In the genomic region with DNA sequence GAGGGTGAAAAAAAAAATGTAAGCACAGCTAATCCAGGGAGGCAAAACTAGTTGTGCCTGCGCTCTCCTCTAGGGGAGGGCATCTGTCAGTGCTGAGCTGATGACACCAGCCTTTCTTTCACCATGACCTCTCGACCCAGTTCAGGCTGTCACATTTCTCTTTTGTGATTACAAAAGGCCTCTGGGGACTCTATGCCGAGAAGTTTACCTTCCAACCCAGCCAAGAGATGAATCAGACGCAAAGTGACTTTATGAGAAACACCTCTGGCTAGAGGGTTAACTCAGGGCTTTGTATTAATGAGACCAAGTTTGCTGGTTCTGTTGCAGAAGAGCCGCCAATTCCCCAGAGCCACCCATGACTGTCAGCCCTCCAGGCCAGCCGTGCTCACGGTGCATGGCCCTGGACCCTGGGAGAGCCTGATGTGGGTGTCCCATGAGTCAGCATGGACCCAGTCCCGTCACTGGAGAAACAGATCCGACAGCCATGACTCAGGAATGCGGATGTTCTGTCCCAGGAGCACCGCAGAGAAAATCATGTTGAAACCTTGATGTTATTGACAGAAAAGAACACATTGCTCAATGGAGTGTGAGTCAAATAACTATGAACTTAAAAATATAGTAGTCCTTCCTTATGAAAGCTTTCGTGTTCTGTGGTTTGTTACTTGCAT, we compare ENCODE assay signal across 8 cellular contexts.
DNase-seq lines count a peak whose midpoint lies in the region; ATAC-seq and TF ChIP-seq lines count a peak whose summit lies in the region.

No MANE protein-coding gene starts in this region.

- no peaks in the 10 kb centered on the region for H3K79me2 ChIP-seq in hepatocyte

- H3K27me3 Mint-ChIP-seq in Calu3 (ENCODE audit: unreplicated experiment) (no peaks in the 10 kb centered on the region), type B pancreatic cell (no peaks in the 10 kb centered on the region)

- CTCF ChIA-PET in Calu3 (lab: Charles Lee), result no interaction called here

- TF ChIP-seq CTCF in Calu3 (IDR thresholded peaks at IDR 0.05; ENCODE audit: unreplicated experiment) (no peak), hepatocyte (IDR thresholded peaks at IDR 0.05; ENCODE audit: poor library complexity) (peak; percentile 19), type B pancreatic cell (conservative IDR thresholded peaks at IDR 0.05) (peak; percentile 74)

- H3K4me3 Mint-ChIP-seq in Calu3 (ENCODE audit: low read depth, unreplicated experiment) (no peak overlapping the region), type B pancreatic cell (peak overlapping the region; percentile 4)

- H3K4me3 ChIP-seq in hepatocyte, result no peak overlapping the region

- H3K9me3 ChIP-seq in hepatocyte (ENCODE audit: low read depth), result no peaks in the 10 kb centered on the region

- no peaks in the 10 kb centered on the region for H3K27me3 ChIP-seq in hepatocyte

- H3K4me2 ChIP-seq in hepatocyte, result peak overlapping the region; percentile 32

- H4K20me1 ChIP-seq in hepatocyte (ENCODE audit: insufficient read depth, poor library complexity, severe bottlenecking), result no peaks in the 10 kb centered on the region

- peaks cover 12% of the 10 kb centered on the region for H3K4me1 Mint-ChIP-seq in Calu3 (ENCODE audit: low read depth, unreplicated experiment)
- peaks cover 19% of the 10 kb centered on the region for H3K4me1 Mint-ChIP-seq in type B pancreatic cell (ENCODE audit: unreplicated experiment)

- H3K4me1 ChIP-seq in hepatocyte (ENCODE audit: insufficient read depth), result no peaks in the 10 kb centered on the region

- H2AFZ ChIP-seq in hepatocyte, result no peak overlapping the region

- no peaks in the 10 kb centered on the region for H3K9me2 ChIP-seq in hepatocyte (replicated peaks; ENCODE audit: insufficient read depth)

- no peaks in the 10 kb centered on the region for H3K36me3 ChIP-seq in hepatocyte (replicated peaks; ENCODE audit: insufficient read depth, low read depth)

- 54% methylated on average over 12 of the region's 12 CpGs for WGBS in hepatocyte (ENCODE audit: low lambda C conversion rate, missing lambda C conversion rate)

- peaks cover 6% of the 10 kb centered on the region for H3K9me3 Mint-ChIP-seq in Calu3 (ENCODE audit: low read depth, unreplicated experiment)
- no peaks in the 10 kb centered on the region for H3K9me3 Mint-ChIP-seq in type B pancreatic cell

- ATAC-seq in HG02884 (IDR thresholded peaks at IDR 0.05; ENCODE audit: unreplicated experiment), result peak; percentile 58
- no peak for ATAC-seq in GM18511 (IDR thresholded peaks at IDR 0.05; ENCODE audit: unreplicated experiment)

- H3K27ac Mint-ChIP-seq in Calu3 (ENCODE audit: unreplicated experiment) (peak overlapping the region; percentile 44), type B pancreatic cell (peak overlapping the region; percentile 91)

- peaks cover 5% of the 10 kb centered on the region for H3K36me3 Mint-ChIP-seq in Calu3 (ENCODE audit: insufficient read depth, unreplicated experiment)
- H3K36me3 Mint-ChIP-seq in type B pancreatic cell, result no peaks in the 10 kb centered on the region

- intact Hi-C loops in Calu3 (cut with micrococcal nuclease; ENCODE audit: unreplicated experiment), result loop anchor here (1.0 to 2.0 kb wide), 2 partner anchors 38 to 67 kb away; no protein-coding TSS in a partner anchor

- BruUV-seq in Calu3 (replicated peaks; lab: Mats Ljungman, UMichigan), result no TSS peak

- DNase-seq in Calu3 (peak; percentile 87), T1000 (lab: John Stamatoyannopoulos, UW) (peak; percentile 98), hepatocyte (ENCODE audit: low spot score) (peak; percentile 86), type B pancreatic cell (ENCODE audit: extremely low spot score, unreplicated experiment) (no peak), NCI-H1092 (lab: John Stamatoyannopoulos, UW) (no peak), NCI-H1694 treated with DMSO at 0.1 percent for 48 hours (lab: John Stamatoyannopoulos, UW) (no peak)

- peak overlapping the region; percentile 69 for H3K27ac ChIP-seq in hepatocyte

Comparison
In these comparisons a context has a peak if more than half of its experiments do, and no peak if none do; other contexts are left out.
1. DNase-seq: peak in Calu3 (single experiment), T1000 (single experiment) and hepatocyte (single experiment); none in type B pancreatic cell (single experiment), NCI-H1092 (single experiment) and NCI-H1694 treated with DMSO at 0.1 percent for 48 hours (single experiment).